In genomic region chr14:103014466-103015319, GRCh38 we compare ENCODE assay signal across 9 cellular contexts. TPM values are rescaled to one million over a fixed set of nuclear protein-coding genes. Genes with fewer than 3 reads are reported as not detected.
DNase-seq lines count a peak whose midpoint lies in the region; ATAC-seq and TF ChIP-seq lines count a peak whose summit lies in the region.
"Had no signal": no experiment of that assay in that cellular context is flagged by ENCODE, and none has a peak within 500 bp of the region (broad histone marks: within the 10 kb centered on the region; RNA-seq: fewer than 3 reads in every experiment).

No MANE protein-coding gene starts in this region.

- intact Hi-C loops in natural killer cell (cut with micrococcal nuclease), result no loop called here

- H3K4me3 Mint-ChIP-seq in activated T-cell treated with anti-CD3 and anti-CD28 coated beads, Interleukin-2, amount 50 U/mL, for 24 hours, result no peak overlapping the region
- H3K4me3 Mint-ChIP-seq in natural killer cell (no peak overlapping the region), immature natural killer cell (no peak overlapping the region)
- H3K4me3 Mint-ChIP-seq: B cell had no signal

- no peak overlapping the region for H3K4me3 ChIP-seq in fibroblast of the aortic adventitia (ENCODE audit: low read depth, low read length)

- H3K36me3 Mint-ChIP-seq in activated T-cell treated with anti-CD3 and anti-CD28 coated beads, Interleukin-2, amount 50 U/mL, for 24 hours (ENCODE audit: low read depth), result no peaks in the 10 kb centered on the region
- H3K36me3 Mint-ChIP-seq in natural killer cell (no peaks in the 10 kb centered on the region), immature natural killer cell (no peaks in the 10 kb centered on the region)

- peak overlapping the region; percentile 23 for H3K27ac Mint-ChIP-seq in activated T-cell treated with anti-CD3 and anti-CD28 coated beads, Interleukin-2, amount 50 U/mL, for 24 hours
- no peak overlapping the region for H3K27ac Mint-ChIP-seq in natural killer cell
- no peak overlapping the region for H3K27ac Mint-ChIP-seq in immature natural killer cell

- TF ChIP-seq CTCF in fibroblast of the aortic adventitia (IDR thresholded peaks at IDR 0.05; ENCODE audit: insufficient read depth, low read length) (no peak), natural killer cell (IDR thresholded peaks at IDR 0.05) (no peak)

- ATAC-seq in natural killer cell, result no peak

- H3K27ac ChIP-seq in substantia nigra (ENCODE audit: low read depth, low read length, poor library complexity, severe bottlenecking), result peak overlapping the region; percentile 78

- DNase-seq in activated T-cell treated with anti-CD3 and anti-CD28 coated beads, Interleukin-2, amount 50 U/mL, for 24 hours, result no peak
- no peak for DNase-seq in activated T-cell treated with anti-CD3 and anti-CD28 coated beads, Interleukin-2, amount 50 U/mL, for 48 hours
- peak; percentile 58 for DNase-seq in fibroblast of the aortic adventitia (ENCODE audit: low read depth)
- DNase-seq in substantia nigra (lab: John Stamatoyannopoulos, UW), result no peak
- no peak for DNase-seq in SW480 (ENCODE audit: low spot score)
- DNase-seq in natural killer cell, result no peak
- DNase-seq in immature natural killer cell, result no peak

- no peaks in the 10 kb centered on the region for H3K9me3 Mint-ChIP-seq in activated T-cell treated with anti-CD3 and anti-CD28 coated beads, Interleukin-2, amount 50 U/mL, for 24 hours
- H3K9me3 Mint-ChIP-seq in natural killer cell, result no peaks in the 10 kb centered on the region
- no peaks in the 10 kb centered on the region for H3K9me3 Mint-ChIP-seq in immature natural killer cell

- no peaks in the 10 kb centered on the region for H3K27me3 Mint-ChIP-seq in activated T-cell treated with anti-CD3 and anti-CD28 coated beads, Interleukin-2, amount 50 U/mL, for 24 hours
- H3K27me3 Mint-ChIP-seq in natural killer cell (ENCODE audit: low read depth in 2 of 2) (peaks cover 10% of the 10 kb centered on the region in 2 donors), immature natural killer cell (ENCODE audit: low read depth in 3 of 3) (peaks cover 2 to 5% (median 5%) of the 10 kb centered on the region in 3 donors)
- H3K27me3 Mint-ChIP-seq: B cell had no signal

- peaks cover 7% of the 10 kb centered on the region for H3K4me1 Mint-ChIP-seq in activated T-cell treated with anti-CD3 and anti-CD28 coated beads, Interleukin-2, amount 50 U/mL, for 24 hours (ENCODE audit: low read depth)
- H3K4me1 Mint-ChIP-seq in natural killer cell (peaks cover 0 to 7% of the 10 kb centered on the region in 2 donors), immature natural killer cell (peaks cover 0 to 6% of the 10 kb centered on the region in 2 donors)

TF ChIP-seq in PFSK-1, 5 proteins besides CTCF, POLR2A, EP300 and RAD21:
- no peak for TF ChIP-seq SIN3A (IDR thresholded peaks at IDR 0.05; ENCODE audit: borderline replicate concordance, insufficient read depth, low read length)
- no peak for TF ChIP-seq POLR2AphosphoS5 (IDR thresholded peaks at IDR 0.05; ENCODE audit: low read depth, low read length)
- TF ChIP-seq TAF1 (IDR thresholded peaks at IDR 0.05; ENCODE audit: borderline replicate concordance, insufficient read depth, low read length), result no peak
- TF ChIP-seq FOXP2 (optimal IDR thresholded peaks at IDR 0.05; ENCODE audit: borderline replicate concordance, extremely low read depth, extremely low read length, insufficient read depth), result peak; percentile 27

RNA-seq across cellular contexts. Expression of gene CDC42BPB, which starts 42.7 kb away (rescaled TPM):
- polyA plus RNA-seq in PFSK-1 (2012; ENCODE audit: insufficient read length, low read depth), result 61.8 TPM
- total RNA-seq in fibroblast of the aortic adventitia (ENCODE audit: low replicate concordance) (60.2 and 78.4 TPM in 2 replicates), natural killer cell (1 to 10 TPM in 2 of 3 donors, under 1 TPM in 1; 0.86 to 2.3 (median 2.0) TPM)
- not detected for polyA plus RNA-seq in immature natural killer cell

Comparison
In these comparisons a context has a peak if more than half of its experiments do, and no peak if none do; other contexts are left out.
1. RNA of gene CDC42BPB, which starts 42.7 kb away (total RNA-seq): 60.2 to 78.4 TPM in fibroblast of the aortic adventitia; 0.86 to 2.3 TPM in natural killer cell; every median in the first group is over 10 times any median in the second.